ENCODE assay signal across 2 cellular contexts in genomic region chr11:28481673-28482480, GRCh38.
TF ChIP-seq lines count a peak whose summit lies in the region.

No MANE protein-coding gene starts in this region.

TF ChIP-seq in GM23338, 12 proteins besides CTCF, POLR2A, EP300 and RAD21:
- TF ChIP-seq ZNF462 (CRISPR knock-in tag; IDR thresholded peaks at IDR 0.05): no peak
- no peak for TF ChIP-seq NANOG (IDR thresholded peaks at IDR 0.05; ENCODE audit: borderline replicate concordance)
- no peak for TF ChIP-seq ETS1 (IDR thresholded peaks at IDR 0.05)
- no peak for TF ChIP-seq STAT1 (IDR thresholded peaks at IDR 0.05; ENCODE audit: unreplicated experiment)
TF ChIP-seq in GM23338: peak in this region for 0.

TF ChIP-seq in IMR-90, 13 proteins besides CTCF, POLR2A, EP300 and RAD21:
- TF ChIP-seq MAZ (IDR thresholded peaks at IDR 0.05; ENCODE audit: borderline replicate concordance, low read depth, low read length) (no peak), MAFK (IDR thresholded peaks at IDR 0.05; ENCODE audit: low read depth, low read length) (no peak), USF2 (IDR thresholded peaks at IDR 0.05; ENCODE audit: low read depth, low read length) (no peak), NFE2L2 (IDR thresholded peaks at IDR 0.05; ENCODE audit: low read depth, low read length) (no peak), CEBPB (IDR thresholded peaks at IDR 0.05; ENCODE audit: low read depth, low read length) (no peak), CHD1 (IDR thresholded peaks at IDR 0.05; ENCODE audit: low read depth, low read length) (no peak), MXI1 (IDR thresholded peaks at IDR 0.05; ENCODE audit: borderline replicate concordance, low read depth, low read length) (no peak), RCOR1 (IDR thresholded peaks at IDR 0.05; ENCODE audit: insufficient replicate concordance, low read length) (no peak), ELK1 (IDR thresholded peaks at IDR 0.05; ENCODE audit: borderline replicate concordance, low read depth, low read length) (no peak), SMC3 (IDR thresholded peaks at IDR 0.05; ENCODE audit: low read depth, low read length) (no peak), RFX5 (IDR thresholded peaks at IDR 0.05; ENCODE audit: low read depth, low read length) (no peak), FOS (IDR thresholded peaks at IDR 0.05; ENCODE audit: low read depth, low read length) (no peak), BHLHE40 (IDR thresholded peaks at IDR 0.05; ENCODE audit: low read depth, low read length) (no peak)
